Comparison of ENCODE assay signal across 22 cellular contexts in the genomic region with DNA sequence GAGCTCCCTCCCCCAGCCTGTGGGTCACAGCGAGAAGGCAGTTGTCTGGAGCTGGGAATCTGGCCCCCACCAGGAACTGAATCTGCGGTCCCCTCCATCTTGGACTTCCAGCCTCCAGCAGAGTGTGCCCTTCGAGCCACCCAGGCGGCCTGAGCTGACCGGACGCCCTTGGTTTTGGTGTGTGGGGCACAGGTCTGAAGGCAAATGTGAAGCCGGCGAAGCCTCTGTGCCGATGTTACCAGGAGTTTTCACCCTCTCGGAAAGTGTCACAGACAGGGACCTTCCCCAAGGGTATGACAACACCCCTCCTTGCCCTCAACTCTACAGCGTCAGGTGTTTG.
DNase-seq lines count a peak whose midpoint lies in the region; ATAC-seq and TF ChIP-seq lines count a peak whose summit lies in the region.
"Had no signal": no experiment of that assay in that cellular context is flagged by ENCODE, and none has a peak within 500 bp of the region (broad histone marks: within the 10 kb centered on the region; RNA-seq: fewer than 3 reads in every experiment).

No MANE protein-coding gene starts in this region.

- H3K36me3 ChIP-seq in neuronal stem cell (replicated peaks in 1 of 2; ENCODE audit: control insufficient read depth in 2 of 2, insufficient read depth in 2 of 2, low read length in 2 of 2) (no peaks in the 10 kb centered on the region), suprapubic skin (no peaks in the 10 kb centered on the region)
- H3K36me3 ChIP-seq: BE2C had no signal

- H3K4me1 ChIP-seq in neuronal stem cell (ENCODE audit: control insufficient read depth in 2 of 2, insufficient read depth in 1 of 2, low read depth in 1 of 2, low read length in 2 of 2) (no peaks in the 10 kb centered on the region), suprapubic skin (no peaks in the 10 kb centered on the region)
- H3K4me1 ChIP-seq: A549, BE2C had no signal

- H3K4me1 Mint-ChIP-seq in chondrocyte (ENCODE audit: low read depth): no peaks in the 10 kb centered on the region
- no peaks in the 10 kb centered on the region for H3K4me1 Mint-ChIP-seq in activated naive CD8-positive, alpha-beta T cell treated with anti-CD3 and anti-CD28 coated beads for 36 hours
- H3K4me1 Mint-ChIP-seq: IgD-negative memory B cell had no signal

- no peak for TF ChIP-seq CTCF in chondrocyte (IDR thresholded peaks at IDR 0.05)
- TF ChIP-seq CTCF in suprapubic skin (IDR thresholded peaks at IDR 0.05): no peak

- no peak for TF ChIP-seq EP300 in suprapubic skin (IDR thresholded peaks at IDR 0.05)

- no CpG with 5 or more reads among the region's 11 CpGs for WGBS in neuronal stem cell (ENCODE audit: extremely low coverage in 2 of 2, insufficient read length in 2 of 2, insufficient replicate concordance in 1 of 2), 2 donors
- WGBS in suprapubic skin: 97% methylated on average over 10 of the region's 11 CpGs

- H2BK15ac ChIP-seq in neuronal stem cell (ENCODE audit: low read length): no peak overlapping the region

- ATAC-seq in Right ventricle myocardium inferior (no peak), Right ventricle myocardium superior (ENCODE audit: poor library complexity) (no peak), HG02678 (IDR thresholded peaks at IDR 0.05; ENCODE audit: unreplicated experiment) (no peak)
- ATAC-seq: A549, HCT116 had no signal

- no peak overlapping the region for H3K9ac ChIP-seq in neuronal stem cell (ENCODE audit: low read depth, low read length, poor library complexity)

- no peak overlapping the region for H3K4ac ChIP-seq in neuronal stem cell (ENCODE audit: low read length)

- H3K9me3 Mint-ChIP-seq in chondrocyte (ENCODE audit: low read depth): no peaks in the 10 kb centered on the region
- no peaks in the 10 kb centered on the region for H3K9me3 Mint-ChIP-seq in activated naive CD8-positive, alpha-beta T cell treated with anti-CD3 and anti-CD28 coated beads for 36 hours

- no peak overlapping the region for H3K27ac Mint-ChIP-seq in chondrocyte (ENCODE audit: unreplicated experiment)
- H3K27ac Mint-ChIP-seq in activated naive CD8-positive, alpha-beta T cell treated with anti-CD3 and anti-CD28 coated beads for 36 hours: no peak overlapping the region
- H3K27ac Mint-ChIP-seq: IgD-negative memory B cell had no signal

- H3K14ac ChIP-seq in neuronal stem cell (ENCODE audit: low read length): no peak overlapping the region

- no peak overlapping the region for H3K4me3 Mint-ChIP-seq in chondrocyte (ENCODE audit: unreplicated experiment)
- H3K4me3 Mint-ChIP-seq in activated naive CD8-positive, alpha-beta T cell treated with anti-CD3 and anti-CD28 coated beads for 36 hours: no peak overlapping the region
- H3K4me3 Mint-ChIP-seq: IgD-negative memory B cell had no signal

- H4K91ac ChIP-seq in neuronal stem cell (ENCODE audit: low read depth, low read length, poor library complexity): no peak overlapping the region

- H2BK5ac ChIP-seq in neuronal stem cell (ENCODE audit: low read length): no peak overlapping the region

- H3K27me3 Mint-ChIP-seq in chondrocyte (ENCODE audit: low read depth): peaks cover 2% of the 10 kb centered on the region
- no peaks in the 10 kb centered on the region for H3K27me3 Mint-ChIP-seq in activated naive CD8-positive, alpha-beta T cell treated with anti-CD3 and anti-CD28 coated beads for 36 hours
- H3K27me3 Mint-ChIP-seq: IgD-negative memory B cell had no signal

- H2AFZ ChIP-seq in neuronal stem cell (ENCODE audit: low read length): no peak overlapping the region

- DNase-seq in Right ventricle myocardium inferior (ENCODE audit: missing footprints) (peak; percentile 63), Right ventricle myocardium superior (no peak), chondrocyte (ENCODE audit: low spot score) (peak; percentile 62), neuronal stem cell (ENCODE audit: low spot score) (no peak), suprapubic skin (ENCODE audit: low spot score in 2 of 2) (peak; percentile 41 to 43), putamen (ENCODE audit: low spot score) (no peak)
- no peak for DNase-seq in activated naive CD8-positive, alpha-beta T cell treated with anti-CD3 and anti-CD28 coated beads for 36 hours
- DNase-seq: BE2C, DMS53, GDM1, GOT3, Karpas-422, MV-4-11, NCI-H1105 treated with DMSO at 0.1 percent for 48 hours, NCI-H2029 treated with DMSO at 0.1 percent for 48 hours, NCI-H2171, NCI-H524 treated with DMSO at 0.1 percent for 48 hours, SHP77 treated with DMSO at 0.1 percent for 48 hours had no signal

- no peak overlapping the region for H3K4me2 ChIP-seq in neuronal stem cell (ENCODE audit: insufficient read depth, low read length, poor library complexity, severe bottlenecking)
- H3K4me2 ChIP-seq: A549 had no signal

- H3K36me3 Mint-ChIP-seq in chondrocyte (ENCODE audit: low read depth): no peaks in the 10 kb centered on the region
- H3K36me3 Mint-ChIP-seq in activated naive CD8-positive, alpha-beta T cell treated with anti-CD3 and anti-CD28 coated beads for 36 hours: no peaks in the 10 kb centered on the region
- H3K36me3 Mint-ChIP-seq: IgD-negative memory B cell had no signal

- H3K27ac ChIP-seq in neuronal stem cell (replicated peaks; ENCODE audit: low read length) (no peak overlapping the region), suprapubic skin (no peak overlapping the region)
- H3K27ac ChIP-seq: A549 had no signal

- peak overlapping the region; percentile 48 for H3K18ac ChIP-seq in neuronal stem cell (ENCODE audit: low read length)

- H3K9me3 ChIP-seq in neuronal stem cell (replicated peaks in 1 of 2; ENCODE audit: control insufficient read depth in 2 of 2, insufficient read depth in 1 of 2, low read depth in 1 of 2, low read length in 2 of 2) (peaks cover 8 to 18% of the 10 kb centered on the region in 2 donors), suprapubic skin (no peaks in the 10 kb centered on the region)
- H3K9me3 ChIP-seq: BE2C had no signal

- H2BK12ac ChIP-seq in neuronal stem cell (ENCODE audit: low read length): no peak overlapping the region

- intact Hi-C loops in Right ventricle myocardium inferior (cut with DNase I) (no loop called here), Right ventricle myocardium superior (cut with DNase I) (no loop called here)

- H4K8ac ChIP-seq in neuronal stem cell (ENCODE audit: low read depth, low read length): no peak overlapping the region

- no peaks in the 10 kb centered on the region for H3K79me1 ChIP-seq in neuronal stem cell (ENCODE audit: low read depth, low read length)

- H3K27me3 ChIP-seq in neuronal stem cell (ENCODE audit: control insufficient read depth in 3 of 3, insufficient read depth in 3 of 3, low read depth in 1 of 3, low read length in 3 of 3) (no peaks in the 10 kb centered on the region), suprapubic skin (no peaks in the 10 kb centered on the region)

- no peak for TF ChIP-seq POLR2A in suprapubic skin (IDR thresholded peaks at IDR 0.05)

- peak overlapping the region; percentile 17 for H3K23ac ChIP-seq in neuronal stem cell (ENCODE audit: low read depth, low read length, poor library complexity)

- H2AK5ac ChIP-seq in neuronal stem cell (ENCODE audit: low read depth, low read length): peak overlapping the region; percentile 70

- H3K4me3 ChIP-seq in neuronal stem cell (ENCODE audit: low read length in 2 of 2): no peak overlapping the region
- H3K4me3 ChIP-seq in suprapubic skin: no peak overlapping the region
- H3K4me3 ChIP-seq: A549 had no signal

- no peak overlapping the region for H2BK120ac ChIP-seq in neuronal stem cell (ENCODE audit: low read depth, low read length)

Comparison
In these comparisons a context has a peak if more than half of its experiments do, and no peak if none do; other contexts are left out.
1. DNase-seq: peak in Right ventricle myocardium inferior (single experiment), chondrocyte (single experiment) and suprapubic skin (2 of 2); none in Right ventricle myocardium superior (single experiment), neuronal stem cell (single experiment), putamen (single experiment) and activated naive CD8-positive, alpha-beta T cell treated with anti-CD3 and anti-CD28 coated beads for 36 hours (single experiment).